ENCODE assay signal across 8 cellular contexts in genomic region chr2:95401480-95401879, GRCh38. TPM values are rescaled to one million over a fixed set of nuclear protein-coding genes. Genes with fewer than 3 reads are reported as not detected.
A peak's percentile ranks its signal among the peaks of the same experiment; 100 is the strongest.
DNase-seq lines count a peak whose midpoint lies in the region; ATAC-seq and TF ChIP-seq lines count a peak whose summit lies in the region.

No MANE protein-coding gene starts in this region.

- no peaks in the 10 kb centered on the region for H3K27me3 ChIP-seq in BLaER1
- no peaks in the 10 kb centered on the region for H3K27me3 ChIP-seq in Loucy (ENCODE audit: insufficient read depth, low read length, poor library complexity, severe bottlenecking)
- H3K27me3 ChIP-seq in ectodermal cell (ENCODE audit: control insufficient read depth, insufficient read depth, low read length, poor library complexity, severe bottlenecking) = no peaks in the 10 kb centered on the region
- no peaks in the 10 kb centered on the region for H3K27me3 ChIP-seq in neural cell (ENCODE audit: insufficient read depth, low read depth, low read length)

- H2AFZ ChIP-seq in Loucy (ENCODE audit: low read length) (no peak overlapping the region), neural cell (ENCODE audit: low read depth, low read length) (peak overlapping the region; percentile 90)

- H3K4me1 ChIP-seq in BLaER1 (peaks cover 20% of the 10 kb centered on the region), Loucy (ENCODE audit: insufficient read depth, low read length, poor library complexity, severe bottlenecking) (peaks cover 16% of the 10 kb centered on the region), ectodermal cell (ENCODE audit: control insufficient read depth, insufficient read depth, low read length) (peaks cover 7% of the 10 kb centered on the region)

- H3K9me3 ChIP-seq in BLaER1 (no peaks in the 10 kb centered on the region), Loucy (ENCODE audit: insufficient read depth, low read depth, low read length) (no peaks in the 10 kb centered on the region), ectodermal cell (ENCODE audit: control insufficient read depth, low read length) (no peaks in the 10 kb centered on the region), neural cell (ENCODE audit: low read length) (no peaks in the 10 kb centered on the region)

- WGBS in ectodermal cell, 2 experiments = 85 to 86% methylated on average over 9 of the region's 9 CpGs

- H3K4me3 ChIP-seq in BLaER1 (peak overlapping the region; percentile 91), Loucy (ENCODE audit: low read length, poor library complexity, severe bottlenecking) (peak overlapping the region; percentile 99), ectodermal cell (ENCODE audit: insufficient read depth, low read depth, low read length) (peak overlapping the region; percentile 67), neural cell (ENCODE audit: low read length) (peak overlapping the region; percentile 99)

- H4K20me1 ChIP-seq in BLaER1 = peaks cover 16% of the 10 kb centered on the region
- H4K20me1 ChIP-seq in Loucy (ENCODE audit: insufficient read depth, low read length, poor library complexity, severe bottlenecking) = peaks cover 9% of the 10 kb centered on the region
- H4K20me1 ChIP-seq in neural cell (ENCODE audit: insufficient read depth) = no peaks in the 10 kb centered on the region

- H3K36me3 ChIP-seq in BLaER1 = peaks cover 4% of the 10 kb centered on the region
- no peaks in the 10 kb centered on the region for H3K36me3 ChIP-seq in Loucy (ENCODE audit: insufficient read depth, low read length)
- no peaks in the 10 kb centered on the region for H3K36me3 ChIP-seq in ectodermal cell (ENCODE audit: control insufficient read depth, insufficient read depth, low read length)
- H3K36me3 ChIP-seq in neural cell (ENCODE audit: insufficient read depth, low read length) = no peaks in the 10 kb centered on the region

- ATAC-seq in GM18502 (IDR thresholded peaks at IDR 0.05; ENCODE audit: poor library complexity, unreplicated experiment) (no peak), HG03571 (IDR thresholded peaks at IDR 0.05; ENCODE audit: unreplicated experiment) (no peak), HG02759 (IDR thresholded peaks at IDR 0.05; ENCODE audit: unreplicated experiment) (no peak)

- H3K4me2 ChIP-seq in BLaER1 (peak overlapping the region; percentile 92), Loucy (ENCODE audit: low read depth, low read length, poor library complexity, severe bottlenecking) (peak overlapping the region; percentile 86), neural cell (ENCODE audit: low read length) (peak overlapping the region; percentile 91)

- in situ Hi-C loops in GM13977 (cut with MboI; ENCODE audit: low pct_unique_long_range_greater_than_20kb, low sequenced_read_pairs, unreplicated experiment) = no loop called here

- H3F3A ChIP-seq in Loucy (ENCODE audit: low read depth) = no peaks in the 10 kb centered on the region
- no peaks in the 10 kb centered on the region for H3F3A ChIP-seq in neural cell (ENCODE audit: insufficient read depth, low read length, poor library complexity, severe bottlenecking)

- TF ChIP-seq CTCF in Loucy (conservative IDR thresholded peaks at IDR 0.05; ENCODE audit: low read length) (no peak), neural cell (IDR thresholded peaks at IDR 0.05; ENCODE audit: poor library complexity, severe bottlenecking) (no peak), GM13977 (IDR thresholded peaks at IDR 0.05; ENCODE audit: extremely low read depth, insufficient read depth, missing control alignments) (no peak)

- no peak for TF ChIP-seq RAD21 in neural cell (conservative IDR thresholded peaks at IDR 0.05)

- peaks cover 32% of the 10 kb centered on the region for H3K79me2 ChIP-seq in Loucy (ENCODE audit: insufficient read depth, low read length)
- H3K79me2 ChIP-seq in neural cell (replicated peaks; ENCODE audit: insufficient read depth, low read length) = peaks cover 9% of the 10 kb centered on the region

- H3K9me2 ChIP-seq in Loucy (replicated peaks; ENCODE audit: low read depth, low read length) = no peaks in the 10 kb centered on the region
- H3K9me2 ChIP-seq in neural cell (ENCODE audit: insufficient read depth, low read length) = no peaks in the 10 kb centered on the region

- no peak for DNase-seq in GM13977 (ENCODE audit: low spot score)

- peak overlapping the region; percentile 88 for H3K9ac ChIP-seq in BLaER1
- peak overlapping the region; percentile 96 for H3K9ac ChIP-seq in Loucy (ENCODE audit: low read depth, low read length, poor library complexity, severe bottlenecking)
- peak overlapping the region; percentile 95 for H3K9ac ChIP-seq in neural cell (ENCODE audit: low read length)

- H3K27ac ChIP-seq in BLaER1 (no peak overlapping the region), ectodermal cell (ENCODE audit: insufficient read depth, low read depth, low read length, poor library complexity, severe bottlenecking) (no peak overlapping the region), neural cell (ENCODE audit: low read length) (no peak overlapping the region)

- no peak for TF ChIP-seq EP300 in neural cell (conservative IDR thresholded peaks at IDR 0.05; ENCODE audit: poor library complexity, severe bottlenecking)

TF ChIP-seq in neural cell, 6 proteins besides CTCF, POLR2A, EP300 and RAD21:
- TF ChIP-seq TAF1 (IDR thresholded peaks at IDR 0.05; ENCODE audit: low read depth) = no peak
- no peak for TF ChIP-seq SMC3 (conservative IDR thresholded peaks at IDR 0.05; ENCODE audit: poor library complexity)
- no peak for TF ChIP-seq POLR2AphosphoS5 (IDR thresholded peaks at IDR 0.05)
- no peak for TF ChIP-seq EZH2 (IDR thresholded peaks at IDR 0.05; ENCODE audit: borderline replicate concordance, insufficient read depth, low read length, poor library complexity, severe bottlenecking)
- no peak for TF ChIP-seq MXI1 (conservative IDR thresholded peaks at IDR 0.05; ENCODE audit: poor library complexity, severe bottlenecking)
- TF ChIP-seq REST (IDR thresholded peaks at IDR 0.05; ENCODE audit: borderline replicate concordance) = no peak

RNA-seq across cellular contexts. Expression of gene FAHD2A, which starts 1.0 kb away (rescaled TPM):
- polyA plus RNA-seq in ectodermal cell (2013, experiment 1 of 4) = 27.4 TPM
- 26.5 TPM for polyA plus RNA-seq in ectodermal cell (2013, experiment 2 of 4)
- 25.3 TPM for polyA plus RNA-seq in ectodermal cell (2013, experiment 3 of 4)
- polyA plus RNA-seq in ectodermal cell (2013, experiment 4 of 4) = 28.1 TPM
- 26.0 and 27.2 TPM in 2 replicates for polyA plus RNA-seq in neural cell
- 11.4 and 12.6 TPM in 2 replicates for polyA minus RNA-seq in neural cell
